Comparison of ENCODE assay signal across 1 cellular context in genomic region chr5:181053760-181054122, GRCh38.
TF ChIP-seq lines count a peak whose summit lies in the region.

No MANE protein-coding gene starts in this region.

TF ChIP-seq in H1, 55 proteins besides CTCF, POLR2A, EP300 and RAD21 (continued from another document):
- no peak for TF ChIP-seq CHD7 (IDR thresholded peaks at IDR 0.05; ENCODE audit: insufficient replicate concordance, low read length)
- TF ChIP-seq CHD2 (IDR thresholded peaks at IDR 0.05; ENCODE audit: low read length) = no peak
- TF ChIP-seq SIX5 (IDR thresholded peaks at IDR 0.05; ENCODE audit: low read depth, low read length) = no peak
- no peak for TF ChIP-seq HDAC6 (IDR thresholded peaks at IDR 0.05; ENCODE audit: low read depth, low read length)
- no peak for TF ChIP-seq BCL11A (IDR thresholded peaks at IDR 0.05; ENCODE audit: low read depth in 2 of 2, low read length in 2 of 2)
- TF ChIP-seq CTBP2 (IDR thresholded peaks at IDR 0.05; ENCODE audit: borderline replicate concordance, insufficient read depth, insufficient read length, low read length) = peak; percentile 79
- no peak for TF ChIP-seq HDAC2 (IDR thresholded peaks at IDR 0.05; ENCODE audit: borderline replicate concordance in 1 of 2, low read depth in 2 of 2, low read length in 2 of 2)
- no peak for TF ChIP-seq ASH2L (IDR thresholded peaks at IDR 0.05; ENCODE audit: low read length)
- no peak for TF ChIP-seq TAF7 (optimal IDR thresholded peaks at IDR 0.05; ENCODE audit: borderline replicate concordance, low read depth, low read length)
- no peak for TF ChIP-seq KDM5A (IDR thresholded peaks at IDR 0.05; ENCODE audit: low read length)
